Comparison of ENCODE assay signal across 17 cellular contexts in the genomic region with DNA sequence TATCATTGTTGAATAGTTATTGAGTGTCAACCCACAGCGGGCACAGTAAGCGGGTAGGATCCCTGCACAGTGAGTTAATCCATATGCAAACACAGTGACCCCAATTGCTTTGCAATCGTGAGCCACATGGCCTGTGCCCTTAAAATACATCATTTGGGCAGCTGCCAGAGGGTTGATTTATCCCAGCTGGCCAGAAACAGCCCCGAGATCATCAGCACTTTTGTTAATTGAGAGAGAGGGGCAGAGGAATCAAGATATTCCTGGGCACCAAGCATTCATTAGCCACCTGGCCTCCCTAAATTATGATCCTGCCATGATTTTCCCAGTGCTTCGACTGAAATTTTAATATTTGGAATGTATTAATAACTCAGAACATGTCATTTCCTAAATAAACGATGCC. TPM values are rescaled to one million over a fixed set of nuclear protein-coding genes. Genes with fewer than 3 reads are reported as not detected.
DNase-seq lines count a peak whose midpoint lies in the region; ATAC-seq, FAIRE-seq and TF ChIP-seq lines count a peak whose summit lies in the region.
"Had no signal": no experiment of that assay in that cellular context is flagged by ENCODE, and none has a peak within 500 bp of the region (broad histone marks: within the 10 kb centered on the region; RNA-seq: fewer than 3 reads in every experiment).

No MANE protein-coding gene starts in this region.

- H3K4me1 ChIP-seq in endodermal cell (ENCODE audit: control insufficient read depth, insufficient read depth, low read length) (no peaks in the 10 kb centered on the region), stomach (no peaks in the 10 kb centered on the region)
- H3K4me1 ChIP-seq: HAP-1 had no signal

- H3K27ac ChIP-seq in endodermal cell (ENCODE audit: low read depth, low read length) (no peak overlapping the region), stomach (no peak overlapping the region)
- H3K27ac ChIP-seq: 22Rv1, PC-9 had no signal

- TF ChIP-seq EP300 in stomach (IDR thresholded peaks at IDR 0.05), result no peak

- H3K9ac ChIP-seq in endodermal cell (ENCODE audit: extremely low read depth, low read length, poor library complexity, severe bottlenecking), result no peak overlapping the region

- no peaks in the 10 kb centered on the region for H3K36me3 Mint-ChIP-seq in endodermal cell (ENCODE audit: low read depth)
- H3K36me3 Mint-ChIP-seq: CD8-positive, alpha-beta T cell had no signal

- no peaks in the 10 kb centered on the region for H3K9me3 Mint-ChIP-seq in endodermal cell
- H3K9me3 Mint-ChIP-seq: CD8-positive, alpha-beta T cell had no signal

- DNase-seq in NCI-H2081 (lab: John Stamatoyannopoulos, UW), result peak; percentile 13 to 62
- no peak for DNase-seq in NCI-H2081 treated with DMSO at 0.1 percent for 48 hours (lab: John Stamatoyannopoulos, UW)
- peak; percentile 78 for DNase-seq in NCI-H1694 treated with DMSO at 0.1 percent for 48 hours (lab: John Stamatoyannopoulos, UW)
- peak; percentile 5 for DNase-seq in NCI-H774 (lab: John Stamatoyannopoulos, UW)
- DNase-seq in D721Med (ENCODE audit: insufficient read length, low spot score), result no peak
- no peak for DNase-seq in endodermal cell
- DNase-seq in stomach, result no peak
- DNase-seq: CD8-positive, alpha-beta T cell; NCI-H1930; NCI-H345; PC-9; T-helper 17 cell had no signal

- H3K27me3 ChIP-seq in endodermal cell (ENCODE audit: control insufficient read depth, insufficient read depth, low read length, poor library complexity, severe bottlenecking) (peaks cover 17% of the 10 kb centered on the region), stomach (peaks cover 0 to 38% (median 0%) of the 10 kb centered on the region in 3 donors)

- no peak overlapping the region for H3K4me3 Mint-ChIP-seq in endodermal cell
- H3K4me3 Mint-ChIP-seq: CD8-positive, alpha-beta T cell; T-helper 17 cell had no signal

- no peak for ATAC-seq in GM18861 (IDR thresholded peaks at IDR 0.05; ENCODE audit: unreplicated experiment)
- ATAC-seq: CD8-positive, alpha-beta T cell; T-helper 17 cell had no signal

- H3K9me3 ChIP-seq in endodermal cell (ENCODE audit: control insufficient read depth, low read length) (no peaks in the 10 kb centered on the region), stomach (peaks cover 0 to 4% (median 0%) of the 10 kb centered on the region in 4 donors)
- H3K9me3 ChIP-seq: HAP-1 had no signal

- FAIRE-seq in D721Med (lab: Jason Lieb, UNC), result no peak
- FAIRE-seq: HTR-8/SVneo had no signal

- peaks cover 11% of the 10 kb centered on the region for H3K27me3 Mint-ChIP-seq in endodermal cell (ENCODE audit: insufficient read depth)

- 88 to 94% methylated on average over 4 to 5 of the region's 6 CpGs for WGBS in endodermal cell (ENCODE audit: insufficient coverage in 1 of 2, insufficient read length in 1 of 2), 2 experiments
- WGBS in stomach, 5 donors, result 42 to 53% (median 49%) methylated on average over 6 of the region's 6 CpGs

- H3K36me3 ChIP-seq in endodermal cell (ENCODE audit: control insufficient read depth, insufficient read depth, low read length), result no peaks in the 10 kb centered on the region
- no peaks in the 10 kb centered on the region for H3K36me3 ChIP-seq in stomach
- H3K36me3 ChIP-seq: HAP-1 had no signal

- no peak overlapping the region for H3K27ac Mint-ChIP-seq in endodermal cell
- H3K27ac Mint-ChIP-seq: CD8-positive, alpha-beta T cell; T-helper 17 cell had no signal

- no peak for TF ChIP-seq POLR2A in stomach (IDR thresholded peaks at IDR 0.05)

- no peaks in the 10 kb centered on the region for H3K4me1 Mint-ChIP-seq in endodermal cell
- H3K4me1 Mint-ChIP-seq: T-helper 17 cell had no signal

- H3K4me3 ChIP-seq in endodermal cell (ENCODE audit: low read length) (no peak overlapping the region), stomach (no peak overlapping the region)
- H3K4me3 ChIP-seq: HAP-1, PC-9 had no signal

- intact Hi-C loops in stomach (cut with DNase I; ENCODE audit: low total_unique reads), result no loop called here

- TF ChIP-seq CTCF in D721Med (IDR thresholded peaks at IDR 0.05; ENCODE audit: insufficient read depth, missing control alignments) (no peak), endodermal cell (conservative IDR thresholded peaks at IDR 0.05) (no peak), stomach (IDR thresholded peaks at IDR 0.05) (no peak)

RNA-seq across cellular contexts. Expression of a gene that starts 9.8 kb away (rescaled TPM):
- 1 to 10 TPM; 1.2 to 3.3 TPM for total RNA-seq in endodermal cell
- 6.7 TPM for polyA plus RNA-seq in endodermal cell (2013, experiment 1 of 2)
- 4.9 TPM for polyA plus RNA-seq in endodermal cell (2013, experiment 2 of 2)
- not detected for total RNA-seq in stomach
- polyA plus RNA-seq in stomach, result not detected
- total RNA-seq: CD8-positive, alpha-beta T cell; PC-9; T-helper 17 cell had no signal
- polyA plus RNA-seq: BJ had no signal

Comparison
In these comparisons a context has a peak if more than half of its experiments do, and no peak if none do; other contexts are left out.
1. DNase-seq: peak in NCI-H2081 (2 of 2), NCI-H1694 treated with DMSO at 0.1 percent for 48 hours (single experiment) and NCI-H774 (single experiment); none in NCI-H2081 treated with DMSO at 0.1 percent for 48 hours (single experiment), D721Med (single experiment), endodermal cell (single experiment) and stomach (single experiment).